ENCODE assay signal across 10 cellular contexts in the genomic region with DNA sequence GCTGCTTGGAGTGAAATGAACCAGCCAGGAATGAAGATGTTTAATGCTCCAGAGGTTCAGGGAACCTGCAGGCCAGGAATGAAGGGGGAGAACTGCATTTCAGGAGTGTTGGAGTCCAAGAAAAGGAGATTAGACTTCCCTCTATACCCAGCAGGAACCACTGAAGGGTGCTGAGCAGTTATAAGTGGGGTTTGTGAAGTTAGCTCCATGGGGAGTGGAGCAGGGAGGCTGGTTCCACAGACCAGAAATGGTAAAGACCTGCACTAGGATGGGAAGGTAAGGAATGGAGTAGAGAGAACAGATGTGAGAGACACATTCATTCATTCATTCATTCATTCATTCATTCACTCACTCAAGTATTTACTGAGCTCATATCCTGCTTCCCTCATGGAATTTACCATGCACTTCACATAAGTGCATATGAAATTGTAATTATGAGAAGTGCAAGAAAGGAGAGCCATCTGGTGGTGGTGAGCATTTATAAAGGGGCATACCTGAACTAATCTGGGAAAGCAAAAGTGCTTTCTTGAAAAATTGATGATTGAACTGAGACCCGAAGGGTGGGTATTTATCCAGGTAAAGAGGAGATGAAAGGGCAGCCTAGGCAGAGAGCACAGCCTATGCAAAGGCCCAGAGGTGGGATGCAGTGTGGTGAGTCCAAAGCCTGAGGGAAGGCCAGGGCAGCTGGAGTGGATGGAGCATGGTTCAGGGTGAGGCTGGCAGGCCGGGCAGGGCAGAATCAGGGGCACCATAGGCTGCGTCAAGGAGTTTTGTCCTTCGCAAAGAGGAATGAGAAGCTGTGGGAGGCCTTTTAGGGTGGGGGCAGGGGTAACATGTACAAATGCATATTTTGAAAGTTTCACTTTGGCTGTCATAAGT. TPM values are rescaled to one million over a fixed set of nuclear protein-coding genes. Genes with fewer than 3 reads are reported as not detected.
A peak's percentile ranks its signal among the peaks of the same experiment; 100 is the strongest.
DNase-seq lines count a peak whose midpoint lies in the region; ATAC-seq, FAIRE-seq and TF ChIP-seq lines count a peak whose summit lies in the region.
"Not testable (repeated sequence)": the region's sequence is repeated elsewhere in the genome, so short reads cannot be mapped to it uniquely, and the experiment has no call there.
"Had no signal": no experiment of that assay in that cellular context is flagged by ENCODE, and none has a peak within 500 bp of the region (broad histone marks: within the 10 kb centered on the region; RNA-seq: fewer than 3 reads in every experiment).

No MANE protein-coding gene starts in this region.

- H3K4me2 ChIP-seq in K562 (ENCODE audit: insufficient read depth, low read length), result not testable (repeated sequence)

- H3K4me3 Mint-ChIP-seq in osteocyte (ENCODE audit: unreplicated experiment), result not testable (repeated sequence)

- H3K4me3 ChIP-seq in RWPE2 (ENCODE audit: severe bottlenecking); K562: not testable (repeated sequence)

- not testable (repeated sequence) for DNase-seq in RWPE2 (ENCODE audit: low spot score); K562 (ENCODE audit: extremely low read depth in 1 of 4, low spot score in 3 of 4); osteocyte (ENCODE audit: extremely low spot score, unreplicated experiment)

- in situ Hi-C loops in K562 (cut with MboI), result not testable (repeated sequence)

- not testable (repeated sequence) for TF ChIP-seq EP300 in K562 (IDR thresholded peaks at IDR 0.05; ENCODE audit: low read length)

- H4K20me1 ChIP-seq in K562 (replicated peaks; ENCODE audit: control insufficient read depth, insufficient read depth, low read length), result not testable (repeated sequence)

- not testable (repeated sequence) for FAIRE-seq in K562 (lab: Jason Lieb, UNC)

- H2AFZ ChIP-seq in K562 (ENCODE audit: low read depth, low read length), result not testable (repeated sequence)

- CTCF ChIA-PET in K562 (lab: Yijun Ruan, JAX; ENCODE audit: low intra/inter-chr PET ratio), result not testable (repeated sequence)

- H3K36me3 Mint-ChIP-seq in osteocyte (ENCODE audit: unreplicated experiment), result not testable (repeated sequence)

- intact Hi-C loops in K562 (cut with micrococcal nuclease), result not testable (repeated sequence)

- not testable (repeated sequence) for H3K9ac ChIP-seq in K562 (ENCODE audit: insufficient read depth in 1 of 2, low read depth in 2 of 2, low read length in 2 of 2)

- H3K4me1 ChIP-seq in RWPE2 (ENCODE audit: insufficient read depth, poor library complexity, severe bottlenecking); K562 (replicated peaks in 1 of 2; ENCODE audit: control insufficient read depth in 2 of 2, insufficient read depth in 2 of 2, low read length in 2 of 2): not testable (repeated sequence)

- not testable (repeated sequence) for H3K27me3 Mint-ChIP-seq in osteocyte (ENCODE audit: unreplicated experiment)

- not testable (repeated sequence) for H3K79me2 ChIP-seq in K562 (ENCODE audit: control insufficient read depth, insufficient read depth, low read length)

- not testable (repeated sequence) for H3K4me1 Mint-ChIP-seq in osteocyte (ENCODE audit: unreplicated experiment)

- POLR2A ChIA-PET in K562 (lab: Yijun Ruan, JAX), result not testable (repeated sequence)

- H3K27ac Mint-ChIP-seq in osteocyte (ENCODE audit: unreplicated experiment), result not testable (repeated sequence)

- H3K9me3 Mint-ChIP-seq in osteocyte (ENCODE audit: unreplicated experiment), result not testable (repeated sequence)

- TF ChIP-seq RAD21 in K562 (CRISPR knock-in tag; conservative IDR thresholded peaks at IDR 0.05 in 1 of 2, IDR thresholded peaks at IDR 0.05 in 1 of 2), result not testable (repeated sequence)

- H3K9me3 ChIP-seq in RWPE2 (ENCODE audit: severe bottlenecking); K562 (replicated peaks; ENCODE audit: control insufficient read depth, insufficient read depth, low read depth, low read length): not testable (repeated sequence)

- 0% methylated on average over 4 of the region's 4 CpGs for WGBS in K562 (ENCODE audit: insufficient coverage, low coverage, missing lambda C conversion rate)

- H3K27me3 ChIP-seq in RWPE2 (ENCODE audit: insufficient read depth, poor library complexity, severe bottlenecking); K562 (ENCODE audit: control insufficient read depth in 2 of 2, insufficient read depth in 2 of 2, low read length in 2 of 2): not testable (repeated sequence)

- H3K9me1 ChIP-seq in K562 (ENCODE audit: control insufficient read depth, insufficient read depth, low read length), result not testable (repeated sequence)

- H3K27ac ChIP-seq in C4-2B; RWPE2 (ENCODE audit: poor library complexity, severe bottlenecking); K562 (ENCODE audit: extremely low read depth, low read depth, low read length): not testable (repeated sequence)

- not testable (repeated sequence) for H3K36me3 ChIP-seq in RWPE2 (ENCODE audit: low read depth); K562 (ENCODE audit: control insufficient read depth, insufficient read depth, low read length)

- TF ChIP-seq CTCF in C4-2B (conservative IDR thresholded peaks at IDR 0.05) (0 out of 2 replicates have a peak, but pooled peaks have one; percentile 5), LNCAP (IDR thresholded peaks at IDR 0.05) (0 out of 2 replicates have a peak, but pooled peaks have one; percentile 8), osteocyte (IDR thresholded peaks at IDR 0.05) (peak; percentile 21)
- TF ChIP-seq CTCF in RWPE2 (IDR thresholded peaks at IDR 0.05; ENCODE audit: poor library complexity, severe bottlenecking); K562 (IDR thresholded peaks at IDR 0.05 in 2 of 3, conservative IDR thresholded peaks at IDR 0.05 in 1 of 3; ENCODE audit: insufficient read depth in 2 of 3, low read depth in 1 of 3, low read length in 3 of 3): not testable (repeated sequence)

- ATAC-seq in RWPE2 (ENCODE audit: low read depth), result peak; percentile 48
- not testable (repeated sequence) for ATAC-seq in K562
- peak; percentile 29 for ATAC-seq in esophagus mucosa

- not testable (repeated sequence) for TF ChIP-seq POLR2A in K562 (conservative IDR thresholded peaks at IDR 0.05)

- BruUV-seq in K562 (replicated peaks; lab: Mats Ljungman, UMichigan), result not testable (repeated sequence)

TF ChIP-seq in K562, 482 proteins besides CTCF, POLR2A, EP300 and RAD21:
- TF ChIP-seq ZNF24 (IDR thresholded peaks at IDR 0.05), result 0 out of 2 replicates have a peak, but pooled peaks have one; percentile 26
TF ChIP-seq in K562: peak in this region for 1; not testable (repeated sequence) for 481.

RNA-seq across cellular contexts. Expression of gene GOLGA8T, which starts 27.9 kb away (rescaled TPM):
- total RNA-seq in K562 (2011; cell fraction: chromatin; rRNA removed; ENCODE audit: low replicate concordance), result not detected in 2 replicates
- not detected in 2 replicates for total RNA-seq in K562 (2011; cell fraction: nucleolus; rRNA removed)
- total RNA-seq in K562 (2011; cell fraction: nucleoplasm; rRNA removed), result not detected in 2 replicates
- total RNA-seq in K562 (2014; rRNA removed) (not detected in 2 replicates), K562 (2014; rRNA removed; fragmentation: Illumina TruSeq; extraction: Trizol) (not detected in 2 replicates), K562 (2015; rRNA removed; fragmentation: Illumina TruSeq; extraction: Trizol) (not detected in 2 replicates), K562 (2021) (not detected in 2 replicates), esophagus mucosa (not detected), osteocyte (0.94 TPM in 1 of 2 replicates, not detected in the other)
- polyA plus RNA-seq in K562 (2011; rRNA removed) (not detected in 2 replicates), K562 (2014; fragmentation: Illumina TruSeq; extraction: Trizol) (not detected in 2 replicates), K562 (2014; fragmentation: Nextera tagmentation; extraction: Ambion mirVana) (not detected), K562 (2014; rRNA removed) (not detected in 2 replicates)
- polyA plus RNA-seq in K562 (2011; cell fraction: cytosol; rRNA removed), result not detected in 2 replicates
- 0.10 and 0.11 TPM in 2 replicates for polyA plus RNA-seq in K562 (2011; cell fraction: nucleus; rRNA removed)
- polyA plus RNA-seq in K562 (2012), result 0.06 TPM in 1 of 2 replicates, not detected in the other
- polyA minus RNA-seq in K562 (2011; rRNA and poly(A)+ RNA removed), result not detected in 2 replicates
- polyA minus RNA-seq in K562 (2011; cell fraction: cytosol; rRNA and poly(A)+ RNA removed), result not detected in 2 replicates
- not detected in 2 replicates for polyA minus RNA-seq in K562 (2011; cell fraction: nucleus; rRNA and poly(A)+ RNA removed)
- total RNA-seq: A673; Caco-2; CD4-positive, CD25-positive, alpha-beta regulatory T cell had no signal
- polyA plus RNA-seq: BJ; CD4-positive, CD25-positive, alpha-beta regulatory T cell had no signal
